Comparison of ENCODE assay signal across 21 cellular contexts in the genomic region with DNA sequence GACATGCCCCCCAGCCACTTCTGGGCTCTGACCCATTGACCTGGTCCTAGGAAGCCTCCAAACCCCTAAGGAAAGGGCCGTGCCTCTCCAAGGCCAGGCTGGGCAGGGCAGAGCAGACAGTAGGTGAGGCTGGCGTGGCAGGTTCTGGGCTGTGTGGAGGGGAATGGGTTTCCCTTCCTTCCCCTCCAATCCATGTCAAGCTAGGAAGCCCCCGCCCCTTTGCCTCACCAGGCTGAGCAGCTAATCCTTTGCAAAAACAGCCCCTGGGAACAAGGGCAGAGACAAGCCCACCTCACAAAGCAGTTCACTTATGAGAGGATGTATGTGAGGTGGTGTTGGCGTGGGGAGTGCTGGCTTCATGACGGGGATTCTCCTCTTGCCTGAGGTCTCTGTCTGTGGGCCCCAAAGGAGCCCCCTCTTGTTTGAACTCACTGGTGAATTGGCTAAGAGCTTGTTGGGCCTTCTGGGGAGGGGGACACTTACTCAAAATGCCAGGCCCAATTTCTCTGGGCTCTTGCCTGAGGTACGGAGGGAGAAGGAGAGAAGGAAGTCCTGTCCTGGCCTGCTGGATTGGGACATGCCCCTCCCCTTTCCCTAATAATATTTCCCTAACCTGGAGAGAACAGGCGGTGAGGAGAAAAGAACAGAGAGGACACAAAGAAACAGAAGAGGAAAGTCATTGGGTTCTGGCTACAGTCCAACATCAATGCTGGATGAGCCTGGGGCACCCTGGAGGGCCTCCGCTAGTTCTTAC. TPM values are rescaled to one million over a fixed set of nuclear protein-coding genes. Genes with fewer than 3 reads are reported as not detected.
DNase-seq lines count a peak whose midpoint lies in the region; ATAC-seq and TF ChIP-seq lines count a peak whose summit lies in the region.
"Had no signal": no experiment of that assay in that cellular context is flagged by ENCODE, and none has a peak within 500 bp of the region (broad histone marks: within the 10 kb centered on the region; RNA-seq: fewer than 3 reads in every experiment).

No MANE protein-coding gene starts in this region.

- intact Hi-C loops in PC-9 (cut with micrococcal nuclease; ENCODE audit: unreplicated experiment) (no loop called here), stomach (cut with DNase I; ENCODE audit: low total_unique reads) (no loop called here)

- no peaks in the 10 kb centered on the region for H3K9me2 ChIP-seq in PC-9 (ENCODE audit: insufficient read depth)

- H2AFZ ChIP-seq in PC-9, result no peak overlapping the region

- peak overlapping the region; percentile 86 for H3K4me2 ChIP-seq in PC-9

- no peak for TF ChIP-seq EP300 in stomach (IDR thresholded peaks at IDR 0.05)

- no peaks in the 10 kb centered on the region for H3K36me3 ChIP-seq in PC-9 (ENCODE audit: low read depth)
- no peaks in the 10 kb centered on the region for H3K36me3 ChIP-seq in stomach
- H3K36me3 ChIP-seq: colonic mucosa, SJCRH30 had no signal

- H3K79me2 ChIP-seq in PC-9 (ENCODE audit: low read depth), result peaks cover 10% of the 10 kb centered on the region

- no peaks in the 10 kb centered on the region for H4K20me1 ChIP-seq in PC-9 (ENCODE audit: insufficient read depth)

- POLR2A ChIA-PET in PC-9 (lab: Charles Lee; ENCODE audit: unreplicated experiment), result no interaction called here

- no peak overlapping the region for H3K4me3 ChIP-seq in PC-9
- no peak overlapping the region for H3K4me3 ChIP-seq in stomach
- H3K4me3 ChIP-seq: colonic mucosa, SJCRH30, testis had no signal

- H3K4me1 ChIP-seq in PC-9 (replicated peaks; ENCODE audit: insufficient read depth), result peaks cover 46% of the 10 kb centered on the region
- peaks cover 0 to 6% (median 0%) of the 10 kb centered on the region in 4 donors for H3K4me1 ChIP-seq in stomach
- H3K4me1 ChIP-seq: colonic mucosa, SJCRH30, testis had no signal

- TF ChIP-seq POLR2A in stomach (IDR thresholded peaks at IDR 0.05), result no peak

- no peak for ATAC-seq in HG03432 (IDR thresholded peaks at IDR 0.05; ENCODE audit: unreplicated experiment)
- ATAC-seq: activated naive CD8-positive, alpha-beta T cell treated with anti-CD3 and anti-CD28 coated beads, Interleukin-2, amount 50 U/mL, for 24 hours had no signal

- no TSS peak for BruUV-seq in PC-9 (replicated peaks; lab: Mats Ljungman, UMichigan)

- peak; percentile 17 for DNase-seq in activated CD8-positive, alpha-beta memory T cell treated with anti-CD3 and anti-CD28 coated beads, Interleukin-2, amount 50 U/mL, for 48 hours
- no peak for DNase-seq in activated CD8-positive, alpha-beta memory T cell treated with anti-CD3 and anti-CD28 coated beads for 24 hours
- DNase-seq in PC-9, result no peak
- peak; percentile 22 for DNase-seq in iPS-NIHi7 (ENCODE audit: extremely low spot score)
- peak; percentile 19 for DNase-seq in stomach
- DNase-seq in HK-2 (ENCODE audit: unreplicated experiment), result no peak
- DNase-seq in Ammon's horn (ENCODE audit: low spot score), result no peak
- DNase-seq: ACHN; activated effector memory CD4-positive, alpha-beta T cell treated with Interleukin-2 at 50 U/mL for 16 hours; activated naive CD8-positive, alpha-beta T cell treated with anti-CD3 and anti-CD28 coated beads, Interleukin-2, amount 50 U/mL, for 24 hours; CD4-positive, CD25-positive, alpha-beta regulatory T cell; colonic mucosa; DMS79; NCI-H1417; NCI-H524; nephron progenitor cell; OCI-M1; SJCRH30; testis had no signal

- H3K9me3 ChIP-seq in PC-9 (ENCODE audit: insufficient read depth, low read depth) (no peaks in the 10 kb centered on the region), stomach (no peaks in the 10 kb centered on the region)
- H3K9me3 ChIP-seq: colonic mucosa, SJCRH30, testis had no signal

- H3K27me3 ChIP-seq in PC-9 (ENCODE audit: insufficient read depth, low read depth) (no peaks in the 10 kb centered on the region), stomach (peaks cover 0 to 58% (median under 1%) of the 10 kb centered on the region in 3 donors)
- H3K27me3 ChIP-seq: colonic mucosa, SJCRH30, testis had no signal

- WGBS in stomach, 5 donors, result 82 to 86% (median 85%) methylated on average over 8 of the region's 8 CpGs

- CTCF ChIA-PET in PC-9 (lab: Charles Lee), result no interaction called here

- H3F3A ChIP-seq in PC-9 (ENCODE audit: insufficient read depth, low read depth), result peaks cover 24% of the 10 kb centered on the region; the same call in 1 of the 2 replicates

- peak overlapping the region; percentile 71; the same call in 1 of the 2 replicates for H3K27ac ChIP-seq in PC-9
- no peak overlapping the region for H3K27ac ChIP-seq in stomach
- H3K27ac ChIP-seq: colonic mucosa, SJCRH30, testis had no signal

- TF ChIP-seq CTCF in PC-9 (conservative IDR thresholded peaks at IDR 0.05) (no peak), stomach (IDR thresholded peaks at IDR 0.05) (no peak)

RNA-seq across cellular contexts. Expression of a gene that starts 1.6 kb away (rescaled TPM):
- total RNA-seq in PC-9 (2021), result 208 and 293 TPM in 2 replicates
- 10 to 100 TPM in 1 of 5 donors, 1 to 10 TPM in 2, not detected in 2; 2.0 to 57.8 (median 2.3) TPM for total RNA-seq in stomach
- 100 to 1,000 TPM in 1 of 3 donors, 1 to 10 TPM in 2; 1.4 to 287 (median 1.7) TPM for polyA plus RNA-seq in stomach
- total RNA-seq: CD4-positive, CD25-positive, alpha-beta regulatory T cell; SJCRH30; T-helper 2 cell treated with Interferon-gamma antibody and Interleukin-4, amounts not matched to agents 100 ng/mL and 5 ng/mL, for 36 hours had no signal
- polyA plus RNA-seq: CD4-positive, CD25-positive, alpha-beta regulatory T cell had no signal

Comparison
In these comparisons a context has a peak if more than half of its experiments do, and no peak if none do; other contexts are left out.
1. DNase-seq: peak in activated CD8-positive, alpha-beta memory T cell treated with anti-CD3 and anti-CD28 coated beads, Interleukin-2, amount 50 U/mL, for 48 hours (single experiment), iPS-NIHi7 (single experiment) and stomach (single experiment); none in activated CD8-positive, alpha-beta memory T cell treated with anti-CD3 and anti-CD28 coated beads for 24 hours (single experiment), PC-9 (0 of 2), HK-2 (single experiment) and Ammon's horn (single experiment).